Comparison of ENCODE assay signal across 8 cellular contexts in the genomic region with DNA sequence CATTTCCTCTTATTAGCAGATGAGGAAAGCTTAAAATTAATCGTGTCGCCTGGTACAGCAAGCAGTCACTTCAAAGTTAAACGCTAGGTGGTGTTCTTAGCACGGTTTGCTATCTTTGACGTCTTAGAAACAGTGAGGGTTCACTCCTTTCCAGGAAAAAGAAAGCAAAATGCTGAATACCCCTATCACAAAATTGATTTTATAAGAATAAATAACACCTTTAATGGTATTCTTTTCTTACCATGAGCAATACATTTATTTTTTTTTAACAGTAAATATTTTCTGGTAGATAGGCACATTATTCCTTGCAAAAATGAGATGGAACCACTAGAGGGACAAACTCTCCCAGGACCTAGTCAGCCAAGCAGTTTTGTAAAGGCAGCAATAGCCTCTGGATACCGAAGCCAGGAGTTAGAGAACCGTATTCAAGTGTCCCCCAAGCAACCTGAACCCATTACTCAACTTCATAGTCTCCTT.
A peak's percentile ranks its signal among the peaks of the same experiment; 100 is the strongest.
DNase-seq lines count a peak whose midpoint lies in the region; ATAC-seq, FAIRE-seq and TF ChIP-seq lines count a peak whose summit lies in the region.

No MANE protein-coding gene starts in this region.

- peaks cover 6% of the 10 kb centered on the region for H3K4me1 Mint-ChIP-seq in MCF 10A (ENCODE audit: insufficient read depth, unreplicated experiment)

- DNase-seq in AG09309 (ENCODE audit: low read depth) (peak; percentile 10), NCI-H748 (lab: John Stamatoyannopoulos, UW; ENCODE audit: unreplicated experiment) (peak; percentile 56), MCF 10A (ENCODE audit: unreplicated experiment) (peak; percentile 63), kidney (no peak), upper lobe of right lung (no peak)
- DNase-seq in activated CD4-positive, alpha-beta T cell treated with anti-CD3 and anti-CD28 coated beads, Interleukin-2, amount 50 U/mL, for 1 hour = no peak

- no peak overlapping the region for H3K9ac ChIP-seq in kidney (ENCODE audit: low read length in 2 of 2)

- POLR2A ChIA-PET in MCF 10A (lab: Yijun Ruan, JAX) = interaction anchor here (1.0 to 2.6 kb wide), 5 partner anchors 8 to 477 kb away, joined by 3 to 13 read pairs (median 4); no protein-coding TSS in a partner anchor

- FAIRE-seq in kidney (lab: Jason Lieb, UNC) = peak; percentile 82

- H3K9me3 Mint-ChIP-seq in MCF 10A (ENCODE audit: unreplicated experiment) = no peaks in the 10 kb centered on the region

- TF ChIP-seq CTCF in AG09309 (IDR thresholded peaks at IDR 0.05; ENCODE audit: control insufficient read depth, insufficient read depth, low read depth, low read length, missing control alignments) (peak; percentile 68), MCF 10A (IDR thresholded peaks at IDR 0.05; ENCODE audit: unreplicated experiment) (peak; percentile 65), kidney (IDR thresholded peaks at IDR 0.05; ENCODE audit: borderline replicate concordance, extremely low read depth, insufficient read depth) (peak; percentile 51), upper lobe of right lung (IDR thresholded peaks at IDR 0.05) (peak; percentile 77)

- CTCF ChIA-PET in MCF 10A (lab: Yijun Ruan, JAX) = interaction anchor here (0.6 to 4.7 kb wide), 82 partner anchors 10 to 1329 kb away, joined by 3 to 113 read pairs (median 4); partner anchors contain the start of gene SRD5A3

- intact Hi-C loops in MCF 10A (cut with micrococcal nuclease) = loop anchor here (1.0 kb wide), 2 partner anchors 350 to 765 kb away; no protein-coding TSS in a partner anchor
- intact Hi-C loops in kidney (cut with DNase I) = no loop called here
- intact Hi-C loops in upper lobe of right lung (cut with DNase I) = no loop called here

- peak overlapping the region; percentile 78 for H3K27ac Mint-ChIP-seq in MCF 10A (ENCODE audit: low read depth, unreplicated experiment)

- H3K4me1 ChIP-seq in kidney (ENCODE audit: control insufficient read depth in 1 of 2, insufficient read depth in 1 of 2, low read depth in 1 of 2, low read length in 2 of 2) (no peaks in the 10 kb centered on the region), upper lobe of right lung (no peaks in the 10 kb centered on the region)

- no TSS peak for BruUV-seq in MCF 10A (replicated peaks; lab: Mats Ljungman, UMichigan)

- H3K27ac ChIP-seq in kidney (ENCODE audit: low read depth in 2 of 2, low read length in 2 of 2) (no peak overlapping the region), upper lobe of right lung (no peak overlapping the region)

- ATAC-seq in GM18502 (IDR thresholded peaks at IDR 0.05; ENCODE audit: poor library complexity, unreplicated experiment) (peak; percentile 74), HG03432 (IDR thresholded peaks at IDR 0.05; ENCODE audit: unreplicated experiment) (peak; percentile 85), upper lobe of right lung (peak; percentile 83)

- H3K36me3 ChIP-seq in kidney (ENCODE audit: control insufficient read depth in 1 of 2, insufficient read depth in 2 of 2, low read length in 2 of 2) = no peaks in the 10 kb centered on the region
- H3K36me3 ChIP-seq in upper lobe of right lung = no peaks in the 10 kb centered on the region

- no peaks in the 10 kb centered on the region for H3K36me3 Mint-ChIP-seq in MCF 10A (ENCODE audit: insufficient read depth, unreplicated experiment)

- H3K27me3 ChIP-seq in upper lobe of right lung = no peaks in the 10 kb centered on the region

- H3K4me3 ChIP-seq in AG09309 (ENCODE audit: control insufficient read depth, low read depth, low read length) = no peak overlapping the region
- H3K4me3 ChIP-seq in kidney (ENCODE audit: low read length in 2 of 2) = no peak overlapping the region
- H3K4me3 ChIP-seq in upper lobe of right lung = no peak overlapping the region

- H3K9me3 ChIP-seq in kidney (ENCODE audit: control insufficient read depth in 1 of 2, low read length in 2 of 2) (no peaks in the 10 kb centered on the region), upper lobe of right lung (no peaks in the 10 kb centered on the region)

- H3K4me3 Mint-ChIP-seq in MCF 10A (ENCODE audit: unreplicated experiment) = no peak overlapping the region

- no peaks in the 10 kb centered on the region for H3K27me3 Mint-ChIP-seq in MCF 10A (ENCODE audit: insufficient read depth, unreplicated experiment)

Comparison
In these comparisons a context has a peak if more than half of its experiments do, and no peak if none do; other contexts are left out.
1. DNase-seq: peak in AG09309 (single experiment), NCI-H748 (single experiment) and MCF 10A (single experiment); none in kidney (single experiment), upper lobe of right lung (single experiment) and activated CD4-positive, alpha-beta T cell treated with anti-CD3 and anti-CD28 coated beads, Interleukin-2, amount 50 U/mL, for 1 hour (single experiment).
2. Peak in every context shown above with its lines, with median percentiles within 50 percentile points of each other: CTCF ChIP-seq and ATAC-seq.